ENCODE assay signal across 20 cellular contexts in the genomic region with DNA sequence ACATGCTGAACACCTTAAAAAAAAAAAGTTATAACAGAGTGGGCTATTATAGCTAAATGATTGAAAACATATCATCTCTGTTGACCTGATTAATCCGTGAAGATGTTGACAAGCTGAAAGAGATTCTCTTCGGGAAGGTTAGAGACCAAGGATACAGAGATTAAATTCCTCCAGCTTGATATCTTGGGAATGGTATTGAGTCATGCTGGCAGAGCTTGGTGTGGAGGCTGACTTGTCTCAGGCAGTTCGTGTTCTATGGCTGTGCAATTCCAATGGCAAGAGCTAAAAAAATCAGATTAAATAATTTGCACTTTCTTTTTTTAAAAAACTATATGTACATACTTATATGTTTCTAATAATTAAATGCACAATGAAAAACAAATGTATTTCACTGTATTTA. TPM values are rescaled to one million over a fixed set of nuclear protein-coding genes. Genes with fewer than 3 reads are reported as not detected.
DNase-seq lines count a peak whose midpoint lies in the region; TF ChIP-seq lines count a peak whose summit lies in the region.
"Had no signal": no experiment of that assay in that cellular context is flagged by ENCODE, and none has a peak within 500 bp of the region (broad histone marks: within the 10 kb centered on the region; RNA-seq: fewer than 3 reads in every experiment).

No MANE protein-coding gene starts in this region.

- no peaks in the 10 kb centered on the region for H4K20me1 ChIP-seq in osteoblast (ENCODE audit: insufficient read depth, low read length)
- H4K20me1 ChIP-seq: BLaER1 had no signal

- WGBS in testis, 2 donors, result 44 to 46% methylated on average over 3 of the region's 3 CpGs

- H3K27ac ChIP-seq in osteoblast (ENCODE audit: low read depth, low read length) (no peak overlapping the region), testis (no peak overlapping the region)
- H3K27ac ChIP-seq: BLaER1 had no signal

- H3K4me3 ChIP-seq in choroid plexus epithelial cell (ENCODE audit: low read depth, low read length) (no peak overlapping the region), osteoblast (ENCODE audit: insufficient read depth, low read length) (no peak overlapping the region), testis (no peak overlapping the region)
- H3K4me3 ChIP-seq: BLaER1, GM12878 had no signal

- H3K79me2 ChIP-seq in osteoblast (ENCODE audit: insufficient read depth, low read length), result no peaks in the 10 kb centered on the region

- H3K36me3 ChIP-seq in osteoblast (ENCODE audit: insufficient read depth, low read length), result no peaks in the 10 kb centered on the region
- H3K36me3 ChIP-seq in testis (ENCODE audit: low read depth, missing control alignments), result no peaks in the 10 kb centered on the region
- H3K36me3 ChIP-seq: BLaER1 had no signal

- H3K9me3 ChIP-seq in osteoblast (ENCODE audit: low read depth, low read length) (no peaks in the 10 kb centered on the region), testis (no peaks in the 10 kb centered on the region)
- H3K9me3 ChIP-seq: BLaER1 had no signal

- TF ChIP-seq CTCF in choroid plexus epithelial cell (conservative IDR thresholded peaks at IDR 0.05; ENCODE audit: low read depth, low read length) (no peak), osteoblast (IDR thresholded peaks at IDR 0.05; ENCODE audit: extremely low read depth, low read depth, low read length) (no peak), testis (IDR thresholded peaks at IDR 0.05) (no peak)

- H3K4me2 ChIP-seq in osteoblast (ENCODE audit: insufficient read depth, low read length), result peak overlapping the region; percentile 16
- H3K4me2 ChIP-seq: BLaER1 had no signal

- DNase-seq in Ammon's horn (ENCODE audit: low spot score) (peak; percentile 13), NCI-H226 (peak; percentile 85), choroid plexus epithelial cell (ENCODE audit: low read depth) (peak; percentile 5), osteoblast (ENCODE audit: insufficient read length, low spot score, missing footprints) (peak; percentile 39), D341Med (ENCODE audit: low spot score) (no peak), HT-29 (ENCODE audit: low spot score) (no peak), testis (no peak)
- DNase-seq: CD4-positive, alpha-beta T cell; COR-L47; DMS 273 treated with DMSO at 0.1 percent for 48 hours; DMS79 treated with DMSO at 0.1 percent for 48 hours; NCI-H1105; NCI-H2029 treated with DMSO at 0.1 percent for 48 hours; NCI-H2171; NCI-H446 treated with DMSO at 0.1 percent for 48 hours; NCI-H526 treated with DMSO at 0.1 percent for 48 hours; OCI-M1 had no signal

- no peak overlapping the region for H2AFZ ChIP-seq in osteoblast (ENCODE audit: low read length)

- H3K27me3 ChIP-seq in osteoblast (ENCODE audit: insufficient read depth, low read length) (no peaks in the 10 kb centered on the region), testis (no peaks in the 10 kb centered on the region)
- H3K27me3 ChIP-seq: BLaER1 had no signal

- no peak for TF ChIP-seq POLR2A in testis (IDR thresholded peaks at IDR 0.05)

- no peaks in the 10 kb centered on the region for H3K4me1 ChIP-seq in osteoblast (ENCODE audit: insufficient read depth, low read length)
- no peaks in the 10 kb centered on the region for H3K4me1 ChIP-seq in testis
- H3K4me1 ChIP-seq: BLaER1 had no signal

- intact Hi-C loops in testis (cut with DNase I; ENCODE audit: low total_unique reads), result no loop called here

RNA-seq across cellular contexts. Expression of a gene that starts 24.9 kb away (rescaled TPM):
- 113 and 145 TPM in 2 replicates for total RNA-seq in osteoblast
- total RNA-seq in HT-29 (2014; rRNA removed; shearing (Covaris generic)), result not detected in 2 replicates
- total RNA-seq in testis, result 10 to 100 TPM; 28.0 to 29.1 TPM
- polyA plus RNA-seq in testis (ENCODE audit: insufficient read depth, low read depth, low replicate concordance), result 5.4 TPM
- total RNA-seq: CD4-positive, alpha-beta T cell had no signal
- polyA plus RNA-seq: IgD-negative memory B cell had no signal

Comparison
In these comparisons a context has a peak if more than half of its experiments do, and no peak if none do; other contexts are left out.
1. DNase-seq: peak in Ammon's horn (single experiment), NCI-H226 (single experiment), choroid plexus epithelial cell (single experiment) and osteoblast (single experiment); none in D341Med (single experiment), HT-29 (single experiment) and testis (single experiment).
2. RNA of a gene that starts 24.9 kb away (total RNA-seq): 113 to 145 TPM in osteoblast and 28.0 to 29.1 TPM in testis; not detected in HT-29; every median in the first group is over 10 times any median in the second.